Comparison of ENCODE assay signal across 8 cellular contexts in genomic region chr22:19122143-19122751, GRCh38. TPM values are rescaled to one million over a fixed set of nuclear protein-coding genes. Genes with fewer than 3 reads are reported as not detected.
DNase-seq lines count a peak whose midpoint lies in the region; ATAC-seq, FAIRE-seq and TF ChIP-seq lines count a peak whose summit lies in the region.

Gene DGCR2, minus strand, starts transcription at chr22:19122412. Its CDS starts 206 bp downstream, at chr22:19122206.

- no peak for TF ChIP-seq CTCF in WI38 (IDR thresholded peaks at IDR 0.05; ENCODE audit: low read depth, low read length)
- no peak for TF ChIP-seq CTCF in mammary epithelial cell (conservative IDR thresholded peaks at IDR 0.05 in 1 of 2, IDR thresholded peaks at IDR 0.05 in 1 of 2; ENCODE audit: extremely low read depth in 1 of 2, insufficient read depth in 1 of 2, low read depth in 1 of 2, low read length in 2 of 2)

- peak within 1 kb of the TSS; percentile 85 for H3K27ac ChIP-seq in mammary epithelial cell (ENCODE audit: insufficient read depth, low read depth, low read length)
- H3K27ac ChIP-seq in small intestine (ENCODE audit: low read depth in 1 of 2, low read length in 1 of 2) = peak within 1 kb of the TSS; percentile 94 to 96

- H3K4me3 ChIP-seq in WI38 (ENCODE audit: low read depth, low read length) (peak within 1 kb of the TSS; percentile 90), mammary epithelial cell (replicated peaks in 1 of 3; ENCODE audit: insufficient read depth in 1 of 3, low read depth in 2 of 3, low read length in 3 of 3) (peak within 1 kb of the TSS; percentile 96 to 99 (median 96)), small intestine (ENCODE audit: low read depth in 1 of 2, low read length in 2 of 2) (peak within 1 kb of the TSS; percentile 81 to 92)

- no peaks in the 10 kb centered on the region for H4K20me1 ChIP-seq in mammary epithelial cell (ENCODE audit: insufficient read depth, low read length)

- peaks cover 4% of the 10 kb centered on the region for H3K36me3 ChIP-seq in mammary epithelial cell (ENCODE audit: insufficient read depth, low read length)
- H3K36me3 ChIP-seq in small intestine (ENCODE audit: control insufficient read depth in 2 of 2, insufficient read depth in 2 of 2, low read length in 2 of 2) = no peaks in the 10 kb centered on the region

- intact Hi-C loops in mammary epithelial cell (cut with micrococcal nuclease) = loop anchor here (1.0 to 2.0 kb wide), 2 partner anchors 13 to 23 kb away; no protein-coding TSS in a partner anchor

- dilution Hi-C loops in mammary epithelial cell (cut with HindIII; ENCODE audit: low sequenced_read_pairs) = no loop called here

- H3K4me2 ChIP-seq in mammary epithelial cell (ENCODE audit: insufficient read depth, low read depth, low read length) = peak within 1 kb of the TSS; percentile 96

- H2AFZ ChIP-seq in mammary epithelial cell (ENCODE audit: low read depth, low read length) = peak within 1 kb of the TSS; percentile 96

- H3K9ac ChIP-seq in mammary epithelial cell (ENCODE audit: insufficient read depth, low read length) = peak within 1 kb of the TSS; percentile 92

- no CpG with 5 or more reads among the region's 67 CpGs for WGBS in mammary epithelial cell (ENCODE audit: low coverage, missing lambda C conversion rate)
- WGBS in small intestine, 3 donors = 0 to 1% (median 0%) methylated on average over 51 to 67 of the region's 67 CpGs

- no peaks in the 10 kb centered on the region for H3K27me3 ChIP-seq in mammary epithelial cell (ENCODE audit: insufficient read depth, low read length)
- no peaks in the 10 kb centered on the region for H3K27me3 ChIP-seq in small intestine (ENCODE audit: control insufficient read depth in 2 of 2, insufficient read depth in 2 of 2, low read length in 2 of 2)

- no TSS peak for BruUV-seq in mammary epithelial cell (replicated peaks; lab: Mats Ljungman, UMichigan)

- peak; percentile 92 for DNase-seq in ACHN
- peak; percentile 97 for DNase-seq in NCI-H2227 treated with DMSO at 0.1 percent for 48 hours (lab: John Stamatoyannopoulos, UW)
- DNase-seq in mammary epithelial cell = peak; percentile 93
- peak; percentile 99 for DNase-seq in iPS-NIHi11 (ENCODE audit: low spot score)
- DNase-seq in small intestine = peak; percentile 98

- in situ Hi-C loops in ACHN (cut with HindIII; ENCODE audit: low pct_ligation_motif_present, low pct_unique_long_range_greater_than_20kb, low sequenced_read_pairs) (no loop called here), mammary epithelial cell (cut with MboI; ENCODE audit: low sequenced_read_pairs in 2 of 2) (no loop called here)

- no peak for FAIRE-seq in small intestine (lab: Jason Lieb, UNC)

- peaks cover 50% of the 10 kb centered on the region for H3K79me2 ChIP-seq in mammary epithelial cell (ENCODE audit: insufficient read depth, low read length)

- H3K4me1 ChIP-seq in mammary epithelial cell (ENCODE audit: insufficient read depth, low read length) (peaks cover 17% of the 10 kb centered on the region), small intestine (ENCODE audit: control insufficient read depth in 2 of 2, insufficient read depth in 1 of 2, low read depth in 1 of 2, low read length in 1 of 2) (peaks cover 9 to 11% of the 10 kb centered on the region in 2 donors)

- peak; percentile 81 for ATAC-seq in GM18907 (IDR thresholded peaks at IDR 0.05; ENCODE audit: unreplicated experiment)
- peak; percentile 79 for ATAC-seq in HG03139 (IDR thresholded peaks at IDR 0.05; ENCODE audit: unreplicated experiment)

- H3K9me3 ChIP-seq in mammary epithelial cell (replicated peaks; ENCODE audit: insufficient read depth, low read length) (no peaks in the 10 kb centered on the region), small intestine (ENCODE audit: control insufficient read depth, low read depth) (no peaks in the 10 kb centered on the region)

- CTCF ChIA-PET in mammary epithelial cell (lab: Charles Lee; ENCODE audit: low non-redundant PET) = no interaction called here

RNA-seq across cellular contexts. Expression of gene DGCR2, which starts in this region (rescaled TPM):
- 10 to 100 TPM; 66.1 to 80.9 TPM for total RNA-seq in mammary epithelial cell
- polyA plus RNA-seq in mammary epithelial cell (66.8 TPM), small intestine (10 to 100 TPM; 14.8 to 52.9 (median 15.1) TPM)
- 107 TPM for polyA minus RNA-seq in mammary epithelial cell

Comparison
In these comparisons a context has a peak if more than half of its experiments do, and no peak if none do; other contexts are left out.
1. Peak in every context shown above with its lines: DNase-seq, ATAC-seq, H3K4me3 ChIP-seq and H3K27ac ChIP-seq.